Comparison of ENCODE assay signal across 13 cellular contexts in the genomic region with DNA sequence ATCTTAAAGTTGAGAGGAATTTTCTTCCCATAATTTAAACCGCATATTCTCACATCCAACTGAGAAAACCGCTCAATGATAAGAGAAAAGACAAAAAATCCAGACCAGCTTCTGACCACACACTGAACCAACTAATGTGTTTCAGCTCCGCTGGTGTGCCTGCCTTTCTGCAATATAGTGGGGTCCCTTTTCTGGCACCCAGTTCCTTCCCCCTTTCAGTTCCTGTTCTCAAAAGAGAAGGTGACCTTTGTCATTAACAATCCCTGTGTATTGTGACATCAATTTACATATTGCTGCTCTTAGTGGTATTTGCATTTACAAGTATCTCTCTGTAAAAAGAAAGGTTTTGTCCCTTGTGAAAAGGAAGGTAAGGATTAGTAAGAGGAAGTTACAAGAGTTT. TPM values are rescaled to one million over a fixed set of nuclear protein-coding genes. Genes with fewer than 3 reads are reported as not detected.
A peak's percentile ranks its signal among the peaks of the same experiment; 100 is the strongest.
DNase-seq lines count a peak whose midpoint lies in the region; ATAC-seq and TF ChIP-seq lines count a peak whose summit lies in the region.
"Had no signal": no experiment of that assay in that cellular context is flagged by ENCODE, and none has a peak within 500 bp of the region (broad histone marks: within the 10 kb centered on the region; RNA-seq: fewer than 3 reads in every experiment).

No MANE protein-coding gene starts in this region.

- no peaks in the 10 kb centered on the region for H3K36me3 Mint-ChIP-seq in WTC11
- H3K36me3 Mint-ChIP-seq: IgD-negative memory B cell had no signal

- H3K4me3 ChIP-seq in lower leg skin (ENCODE audit: low read depth, poor library complexity, severe bottlenecking), result no peak overlapping the region
- H3K4me3 ChIP-seq: BLaER1 had no signal

- peaks cover 3% of the 10 kb centered on the region for H3K27me3 Mint-ChIP-seq in WTC11 (ENCODE audit: low read depth)
- H3K27me3 Mint-ChIP-seq: IgD-negative memory B cell had no signal

- WGBS in lower leg skin, 2 donors, result 66 to 73% methylated on average over 3 of the region's 3 CpGs

- peak overlapping the region; percentile 61 for H3K27ac Mint-ChIP-seq in WTC11

- H3K4me3 Mint-ChIP-seq in WTC11, result peak overlapping the region; percentile 33

- TF ChIP-seq CTCF in WTC11 (IDR thresholded peaks at IDR 0.05) (no peak), lower leg skin (IDR thresholded peaks at IDR 0.05) (no peak)

- ATAC-seq in GM18505 (IDR thresholded peaks at IDR 0.05; ENCODE audit: unreplicated experiment) (peak; percentile 98), GM21447 (IDR thresholded peaks at IDR 0.05; ENCODE audit: unreplicated experiment) (peak; percentile 93), HG03342 (IDR thresholded peaks at IDR 0.05; ENCODE audit: unreplicated experiment) (peak; percentile 96), WTC11 (no peak; the same call in 1 of the 2 replicates), HG03457 (IDR thresholded peaks at IDR 0.05; ENCODE audit: unreplicated experiment) (no peak)

- DNase-seq in WTC11 (ENCODE audit: low spot score), result no peak
- DNase-seq in GDM1 (lab: John Stamatoyannopoulos, UW), result no peak
- no peak for DNase-seq in DMS 273 treated with DMSO at 0.1 percent for 48 hours (lab: John Stamatoyannopoulos, UW)
- no peak for DNase-seq in lower leg skin (ENCODE audit: low spot score in 2 of 2)
- DNase-seq: activated gamma-delta T cell, dermis blood vessel endothelial cell, substantia nigra had no signal

- H3K9me3 Mint-ChIP-seq in WTC11, result peaks cover 6% of the 10 kb centered on the region
- H3K9me3 Mint-ChIP-seq: IgD-negative memory B cell had no signal

- CTCF ChIA-PET in WTC11 (lab: Charles Lee), result interaction anchor here (0.6 kb wide), 1 partner anchor 25 kb away, joined by 3 read pairs; no protein-coding TSS in a partner anchor

- no peak for TF ChIP-seq POLR2A in GM18505 (IDR thresholded peaks at IDR 0.05; ENCODE audit: borderline replicate concordance, extremely low read depth, insufficient read depth, insufficient read length)
- no peak for TF ChIP-seq POLR2A in lower leg skin (IDR thresholded peaks at IDR 0.05)

- intact Hi-C loops in lower leg skin (cut with DNase I; ENCODE audit: low total_unique reads), result no loop called here

- H3K4me1 Mint-ChIP-seq in WTC11, result peaks cover 65% of the 10 kb centered on the region

- POLR2A ChIA-PET in WTC11 (lab: Charles Lee), result no interaction called here

TF ChIP-seq in WTC11, 78 proteins besides CTCF, POLR2A, EP300 and RAD21 (continues in another document):
- TF ChIP-seq, protein P1, sequence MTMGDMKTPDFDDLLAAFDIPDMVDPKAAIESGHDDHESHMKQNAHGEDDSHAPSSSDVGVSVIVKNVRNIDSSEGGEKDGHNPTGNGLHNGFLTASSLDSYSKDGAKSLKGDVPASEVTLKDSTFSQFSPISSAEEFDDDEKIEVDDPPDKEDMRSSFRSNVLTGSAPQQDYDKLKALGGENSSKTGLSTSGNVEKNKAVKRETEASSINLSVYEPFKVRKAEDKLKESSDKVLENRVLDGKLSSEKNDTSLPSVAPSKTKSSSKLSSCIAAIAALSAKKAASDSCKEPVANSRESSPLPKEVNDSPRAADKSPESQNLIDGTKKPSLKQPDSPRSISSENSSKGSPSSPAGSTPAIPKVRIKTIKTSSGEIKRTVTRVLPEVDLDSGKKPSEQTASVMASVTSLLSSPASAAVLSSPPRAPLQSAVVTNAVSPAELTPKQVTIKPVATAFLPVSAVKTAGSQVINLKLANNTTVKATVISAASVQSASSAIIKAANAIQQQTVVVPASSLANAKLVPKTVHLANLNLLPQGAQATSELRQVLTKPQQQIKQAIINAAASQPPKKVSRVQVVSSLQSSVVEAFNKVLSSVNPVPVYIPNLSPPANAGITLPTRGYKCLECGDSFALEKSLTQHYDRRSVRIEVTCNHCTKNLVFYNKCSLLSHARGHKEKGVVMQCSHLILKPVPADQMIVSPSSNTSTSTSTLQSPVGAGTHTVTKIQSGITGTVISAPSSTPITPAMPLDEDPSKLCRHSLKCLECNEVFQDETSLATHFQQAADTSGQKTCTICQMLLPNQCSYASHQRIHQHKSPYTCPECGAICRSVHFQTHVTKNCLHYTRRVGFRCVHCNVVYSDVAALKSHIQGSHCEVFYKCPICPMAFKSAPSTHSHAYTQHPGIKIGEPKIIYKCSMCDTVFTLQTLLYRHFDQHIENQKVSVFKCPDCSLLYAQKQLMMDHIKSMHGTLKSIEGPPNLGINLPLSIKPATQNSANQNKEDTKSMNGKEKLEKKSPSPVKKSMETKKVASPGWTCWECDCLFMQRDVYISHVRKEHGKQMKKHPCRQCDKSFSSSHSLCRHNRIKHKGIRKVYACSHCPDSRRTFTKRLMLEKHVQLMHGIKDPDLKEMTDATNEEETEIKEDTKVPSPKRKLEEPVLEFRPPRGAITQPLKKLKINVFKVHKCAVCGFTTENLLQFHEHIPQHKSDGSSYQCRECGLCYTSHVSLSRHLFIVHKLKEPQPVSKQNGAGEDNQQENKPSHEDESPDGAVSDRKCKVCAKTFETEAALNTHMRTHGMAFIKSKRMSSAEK (CRISPR knock-in tag; IDR thresholded peaks at IDR 0.05; ENCODE audit: borderline replicate concordance), result no peak
- TF ChIP-seq TCF7 (CRISPR knock-in tag; IDR thresholded peaks at IDR 0.05; ENCODE audit: low read depth), result no peak
- no peak for TF ChIP-seq NR3C1 (CRISPR knock-in tag; conservative IDR thresholded peaks at IDR 0.05; ENCODE audit: low read depth)
- TF ChIP-seq, protein P2, sequence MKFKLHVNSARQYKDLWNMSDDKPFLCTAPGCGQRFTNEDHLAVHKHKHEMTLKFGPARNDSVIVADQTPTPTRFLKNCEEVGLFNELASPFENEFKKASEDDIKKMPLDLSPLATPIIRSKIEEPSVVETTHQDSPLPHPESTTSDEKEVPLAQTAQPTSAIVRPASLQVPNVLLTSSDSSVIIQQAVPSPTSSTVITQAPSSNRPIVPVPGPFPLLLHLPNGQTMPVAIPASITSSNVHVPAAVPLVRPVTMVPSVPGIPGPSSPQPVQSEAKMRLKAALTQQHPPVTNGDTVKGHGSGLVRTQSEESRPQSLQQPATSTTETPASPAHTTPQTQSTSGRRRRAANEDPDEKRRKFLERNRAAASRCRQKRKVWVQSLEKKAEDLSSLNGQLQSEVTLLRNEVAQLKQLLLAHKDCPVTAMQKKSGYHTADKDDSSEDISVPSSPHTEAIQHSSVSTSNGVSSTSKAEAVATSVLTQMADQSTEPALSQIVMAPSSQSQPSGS (CRISPR knock-in tag; IDR thresholded peaks at IDR 0.05; ENCODE audit: borderline replicate concordance, low read depth), result no peak
- TF ChIP-seq, protein P3, sequence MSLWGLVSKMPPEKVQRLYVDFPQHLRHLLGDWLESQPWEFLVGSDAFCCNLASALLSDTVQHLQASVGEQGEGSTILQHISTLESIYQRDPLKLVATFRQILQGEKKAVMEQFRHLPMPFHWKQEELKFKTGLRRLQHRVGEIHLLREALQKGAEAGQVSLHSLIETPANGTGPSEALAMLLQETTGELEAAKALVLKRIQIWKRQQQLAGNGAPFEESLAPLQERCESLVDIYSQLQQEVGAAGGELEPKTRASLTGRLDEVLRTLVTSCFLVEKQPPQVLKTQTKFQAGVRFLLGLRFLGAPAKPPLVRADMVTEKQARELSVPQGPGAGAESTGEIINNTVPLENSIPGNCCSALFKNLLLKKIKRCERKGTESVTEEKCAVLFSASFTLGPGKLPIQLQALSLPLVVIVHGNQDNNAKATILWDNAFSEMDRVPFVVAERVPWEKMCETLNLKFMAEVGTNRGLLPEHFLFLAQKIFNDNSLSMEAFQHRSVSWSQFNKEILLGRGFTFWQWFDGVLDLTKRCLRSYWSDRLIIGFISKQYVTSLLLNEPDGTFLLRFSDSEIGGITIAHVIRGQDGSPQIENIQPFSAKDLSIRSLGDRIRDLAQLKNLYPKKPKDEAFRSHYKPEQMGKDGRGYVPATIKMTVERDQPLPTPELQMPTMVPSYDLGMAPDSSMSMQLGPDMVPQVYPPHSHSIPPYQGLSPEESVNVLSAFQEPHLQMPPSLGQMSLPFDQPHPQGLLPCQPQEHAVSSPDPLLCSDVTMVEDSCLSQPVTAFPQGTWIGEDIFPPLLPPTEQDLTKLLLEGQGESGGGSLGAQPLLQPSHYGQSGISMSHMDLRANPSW (CRISPR knock-in tag; conservative IDR thresholded peaks at IDR 0.05; ENCODE audit: low read depth), result no peak
- no peak for TF ChIP-seq MYBL2 (CRISPR knock-in tag; IDR thresholded peaks at IDR 0.05)
- no peak for TF ChIP-seq TEAD4 (CRISPR knock-in tag; IDR thresholded peaks at IDR 0.05)
- no peak for TF ChIP-seq SP1 (CRISPR knock-in tag; conservative IDR thresholded peaks at IDR 0.05)
- TF ChIP-seq, protein P4, sequence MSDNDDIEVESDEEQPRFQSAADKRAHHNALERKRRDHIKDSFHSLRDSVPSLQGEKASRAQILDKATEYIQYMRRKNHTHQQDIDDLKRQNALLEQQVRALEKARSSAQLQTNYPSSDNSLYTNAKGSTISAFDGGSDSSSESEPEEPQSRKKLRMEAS (CRISPR knock-in tag; IDR thresholded peaks at IDR 0.05), result no peak
- no peak for TF ChIP-seq NFATC4 (CRISPR knock-in tag; IDR thresholded peaks at IDR 0.05)
- TF ChIP-seq, protein P5, sequence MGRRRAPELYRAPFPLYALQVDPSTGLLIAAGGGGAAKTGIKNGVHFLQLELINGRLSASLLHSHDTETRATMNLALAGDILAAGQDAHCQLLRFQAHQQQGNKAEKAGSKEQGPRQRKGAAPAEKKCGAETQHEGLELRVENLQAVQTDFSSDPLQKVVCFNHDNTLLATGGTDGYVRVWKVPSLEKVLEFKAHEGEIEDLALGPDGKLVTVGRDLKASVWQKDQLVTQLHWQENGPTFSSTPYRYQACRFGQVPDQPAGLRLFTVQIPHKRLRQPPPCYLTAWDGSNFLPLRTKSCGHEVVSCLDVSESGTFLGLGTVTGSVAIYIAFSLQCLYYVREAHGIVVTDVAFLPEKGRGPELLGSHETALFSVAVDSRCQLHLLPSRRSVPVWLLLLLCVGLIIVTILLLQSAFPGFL (CRISPR knock-in tag; IDR thresholded peaks at IDR 0.05; ENCODE audit: borderline replicate concordance), result no peak
- TF ChIP-seq NR2C2 (CRISPR knock-in tag; IDR thresholded peaks at IDR 0.05), result no peak
- no peak for TF ChIP-seq OVOL2 (CRISPR knock-in tag; IDR thresholded peaks at IDR 0.05; ENCODE audit: borderline replicate concordance)
- no peak for TF ChIP-seq ZNF423 (CRISPR knock-in tag; IDR thresholded peaks at IDR 0.05)
- TF ChIP-seq, protein P6, sequence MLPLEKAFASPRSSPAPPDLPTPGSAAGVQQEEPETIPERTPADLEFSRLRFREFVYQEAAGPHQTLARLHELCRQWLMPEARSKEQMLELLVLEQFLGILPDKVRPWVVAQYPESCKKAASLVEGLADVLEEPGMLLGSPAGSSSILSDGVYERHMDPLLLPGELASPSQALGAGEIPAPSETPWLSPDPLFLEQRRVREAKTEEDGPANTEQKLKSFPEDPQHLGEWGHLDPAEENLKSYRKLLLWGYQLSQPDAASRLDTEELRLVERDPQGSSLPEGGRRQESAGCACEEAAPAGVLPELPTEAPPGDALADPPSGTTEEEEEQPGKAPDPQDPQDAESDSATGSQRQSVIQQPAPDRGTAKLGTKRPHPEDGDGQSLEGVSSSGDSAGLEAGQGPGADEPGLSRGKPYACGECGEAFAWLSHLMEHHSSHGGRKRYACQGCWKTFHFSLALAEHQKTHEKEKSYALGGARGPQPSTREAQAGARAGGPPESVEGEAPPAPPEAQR (CRISPR knock-in tag; IDR thresholded peaks at IDR 0.05), result no peak

RNA-seq across cellular contexts. Expression of a gene that starts 1.3 kb away (rescaled TPM):
- total RNA-seq in WTC11 (2021) (1.5 to 2.6 TPM (median 1.6 TPM) in 3 replicates), lower leg skin (not detected)
- total RNA-seq: dermis blood vessel endothelial cell had no signal

Comparison
In these comparisons a context has a peak if more than half of its experiments do, and no peak if none do; other contexts are left out.
1. ATAC-seq: peak in GM18505 (single experiment), GM21447 (single experiment) and HG03342 (single experiment); none in WTC11 (single experiment) and HG03457 (single experiment).